Comparison of ENCODE assay signal across 9 cellular contexts in the genomic region with DNA sequence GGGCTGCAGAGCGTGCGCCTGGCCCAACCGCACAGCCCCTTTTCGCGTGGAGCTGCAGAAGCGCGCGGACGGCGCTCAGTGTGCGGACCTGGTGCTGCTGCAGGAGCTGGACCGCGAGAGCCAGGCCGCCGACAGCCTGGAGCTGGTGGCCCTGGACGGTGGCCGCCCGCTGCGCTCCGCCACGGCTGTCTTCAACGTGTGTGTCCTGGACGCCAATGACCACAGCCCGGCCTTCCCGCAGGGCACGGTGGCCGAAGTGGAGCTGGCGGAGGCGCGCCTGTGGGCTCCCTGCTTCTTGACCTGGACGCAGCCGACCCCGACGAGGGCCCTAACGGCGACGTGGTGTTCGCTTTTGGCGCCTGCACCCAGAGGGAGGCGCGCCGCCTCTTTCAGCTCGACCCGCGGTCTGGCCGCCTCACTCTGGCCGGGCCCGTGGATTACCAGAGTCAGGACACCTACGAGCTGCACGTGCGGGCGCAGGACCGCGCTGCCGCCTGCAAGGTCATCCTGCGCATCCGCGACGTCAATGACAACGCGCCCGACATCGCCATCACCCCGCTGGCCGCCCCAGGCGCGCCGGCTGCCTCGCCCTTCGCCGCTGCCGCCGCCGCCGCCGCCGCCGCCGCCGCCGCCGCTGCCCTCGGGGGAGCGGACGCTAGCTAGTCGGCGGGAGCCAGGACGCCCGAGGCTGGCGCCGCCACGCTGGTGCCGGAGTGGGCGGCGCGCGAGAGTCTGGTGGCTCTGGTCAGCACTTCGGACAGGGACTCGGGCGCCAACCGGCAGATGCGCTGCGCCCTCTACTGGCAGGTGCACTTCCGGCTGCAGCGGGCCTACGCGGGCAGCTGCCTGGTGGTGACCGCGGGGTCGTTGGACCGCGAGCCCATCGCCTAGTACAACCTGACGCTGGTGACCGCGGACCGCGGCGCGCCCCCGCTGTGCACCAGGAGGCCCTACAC.
DNase-seq lines count a peak whose midpoint lies in the region; ATAC-seq and TF ChIP-seq lines count a peak whose summit lies in the region.
"Had no signal": no experiment of that assay in that cellular context is flagged by ENCODE, and none has a peak within 500 bp of the region (broad histone marks: within the 10 kb centered on the region; RNA-seq: fewer than 3 reads in every experiment).

No MANE protein-coding gene starts in this region.

- no peak overlapping the region for H3K27ac ChIP-seq in thoracic aorta
- no peak overlapping the region for H3K27ac ChIP-seq in Karpas-422 (ENCODE audit: low read length)

- H3K27me3 ChIP-seq in thoracic aorta (replicated peaks; ENCODE audit: insufficient read depth) = no peaks in the 10 kb centered on the region
- no peaks in the 10 kb centered on the region for H3K27me3 ChIP-seq in Karpas-422 (ENCODE audit: low read length)

- peaks cover 20% of the 10 kb centered on the region for H3K27me3 Mint-ChIP-seq in activated T-cell treated with anti-CD3 and anti-CD28 coated beads, Interleukin-2, amount 50 U/mL, for 4 hours (ENCODE audit: low read depth)
- peaks cover 56% of the 10 kb centered on the region for H3K27me3 Mint-ChIP-seq in brain

- H3K9me3 Mint-ChIP-seq in activated T-cell treated with anti-CD3 and anti-CD28 coated beads, Interleukin-2, amount 50 U/mL, for 4 hours = peaks cover 3% of the 10 kb centered on the region
- peaks cover 0 to 2% (median 0%) of the 10 kb centered on the region in 5 experiments for H3K9me3 Mint-ChIP-seq in brain

- H3K36me3 ChIP-seq in thoracic aorta (no peaks in the 10 kb centered on the region), Karpas-422 (ENCODE audit: insufficient read depth, low read length) (no peaks in the 10 kb centered on the region)

- H3K9me3 ChIP-seq in thoracic aorta (no peaks in the 10 kb centered on the region), Karpas-422 (ENCODE audit: low read length) (no peaks in the 10 kb centered on the region)

- H3K4me1 ChIP-seq in thoracic aorta (ENCODE audit: control insufficient read depth in 1 of 2, low read depth in 2 of 2) (no peaks in the 10 kb centered on the region), Karpas-422 (ENCODE audit: low read length) (no peaks in the 10 kb centered on the region)

- no peaks in the 10 kb centered on the region for H3K4me1 Mint-ChIP-seq in activated T-cell treated with anti-CD3 and anti-CD28 coated beads, Interleukin-2, amount 50 U/mL, for 4 hours (ENCODE audit: low read depth)
- H3K4me1 Mint-ChIP-seq in brain = peaks cover 33% of the 10 kb centered on the region
- H3K4me1 Mint-ChIP-seq: CD4-positive, CD25-positive, alpha-beta regulatory T cell had no signal

- no peak overlapping the region for H3K9ac ChIP-seq in Karpas-422 (ENCODE audit: low read length)

- H3K4me2 ChIP-seq in Karpas-422 (ENCODE audit: low read depth, low read length, poor library complexity, severe bottlenecking) = no peak overlapping the region

- ATAC-seq in activated T-cell treated with anti-CD3 and anti-CD28 coated beads, Interleukin-2, amount 50 U/mL, for 4 hours = no peak
- ATAC-seq in thoracic aorta (ENCODE audit: insufficient number of reproducible peaks, low FRiP score, low read depth) (no peak), GM21447 (IDR thresholded peaks at IDR 0.05; ENCODE audit: unreplicated experiment) (no peak), omental fat pad (ENCODE audit: low FRiP score) (no peak)

- H4K20me1 ChIP-seq in Karpas-422 (ENCODE audit: insufficient read depth, low read depth, low read length) = no peaks in the 10 kb centered on the region

- H3K27ac Mint-ChIP-seq in brain = no peak overlapping the region
- H3K27ac Mint-ChIP-seq: CD4-positive, CD25-positive, alpha-beta regulatory T cell had no signal

- H2AFZ ChIP-seq in Karpas-422 (ENCODE audit: low read length) = no peak overlapping the region

- H3K36me3 Mint-ChIP-seq in activated T-cell treated with anti-CD3 and anti-CD28 coated beads, Interleukin-2, amount 50 U/mL, for 4 hours (ENCODE audit: insufficient read depth) = no peaks in the 10 kb centered on the region
- H3K36me3 Mint-ChIP-seq in brain = no peaks in the 10 kb centered on the region
- H3K36me3 Mint-ChIP-seq: CD4-positive, CD25-positive, alpha-beta regulatory T cell had no signal

- TF ChIP-seq CTCF in brain (conservative IDR thresholded peaks at IDR 0.05) = peak; percentile 82 to 89
- TF ChIP-seq CTCF in thoracic aorta (IDR thresholded peaks at IDR 0.05) = peak; percentile 26
- TF ChIP-seq CTCF in omental fat pad (IDR thresholded peaks at IDR 0.05) = no peak

- no peaks in the 10 kb centered on the region for H3K9me2 ChIP-seq in Karpas-422 (replicated peaks; ENCODE audit: insufficient read depth, low read length)

- no peaks in the 10 kb centered on the region for H3K79me2 ChIP-seq in Karpas-422 (ENCODE audit: low read length)

- DNase-seq in activated T-cell treated with anti-CD3 and anti-CD28 coated beads for 48 hours (ENCODE audit: low read depth) (peak; percentile 10), islet precursor cell (peak; percentile 90), thoracic aorta (ENCODE audit: low spot score) (no peak), Karpas-422 (no peak), omental fat pad (ENCODE audit: low spot score) (no peak)
- DNase-seq in activated T-cell treated with anti-CD3 and anti-CD28 coated beads, Interleukin-2, amount 50 U/mL, for 4 hours = no peak

- no peak overlapping the region for H3K4me3 ChIP-seq in thoracic aorta
- H3K4me3 ChIP-seq in Karpas-422 (ENCODE audit: low read length) = no peak overlapping the region

- no peak overlapping the region for H3K4me3 Mint-ChIP-seq in activated T-cell treated with anti-CD3 and anti-CD28 coated beads, Interleukin-2, amount 50 U/mL, for 4 hours
- H3K4me3 Mint-ChIP-seq in brain = peak overlapping the region in 2 of 5 experiments; percentile 50 to 58
- H3K4me3 Mint-ChIP-seq: CD4-positive, CD25-positive, alpha-beta regulatory T cell had no signal

Comparison
In these comparisons a context has a peak if more than half of its experiments do, and no peak if none do; other contexts are left out.
1. DNase-seq: peak in activated T-cell treated with anti-CD3 and anti-CD28 coated beads for 48 hours (single experiment) and islet precursor cell (single experiment); none in activated T-cell treated with anti-CD3 and anti-CD28 coated beads, Interleukin-2, amount 50 U/mL, for 4 hours (single experiment), thoracic aorta (single experiment), Karpas-422 (single experiment) and omental fat pad (single experiment).
2. CTCF ChIP-seq: peak in brain (2 of 2) and thoracic aorta (single experiment); none in omental fat pad (0 of 3).